7 cellular contexts compared by ENCODE assay signal in the genomic region with DNA sequence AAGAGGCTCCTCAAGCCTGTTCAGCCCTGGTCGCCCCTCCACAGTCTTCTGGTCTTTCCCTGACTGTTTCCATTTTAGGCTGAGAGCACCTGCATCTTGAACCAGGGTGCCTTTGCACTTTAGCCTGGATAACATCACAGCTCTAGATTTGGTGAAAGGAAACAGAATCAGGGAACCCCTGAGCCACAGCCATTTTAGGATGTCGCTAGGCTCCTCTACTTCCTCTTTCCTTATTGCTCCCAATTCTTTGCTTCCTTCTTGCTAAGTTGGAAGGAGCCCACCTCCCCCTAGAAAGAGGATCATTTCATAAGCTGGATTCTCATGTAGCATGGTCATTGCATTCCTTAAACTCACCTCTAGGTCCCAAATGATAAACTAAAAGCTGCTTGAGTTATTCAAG.
"Had no signal": no experiment of that assay in that cellular context is flagged by ENCODE, and none has a peak within 500 bp of the region (broad histone marks: within the 10 kb centered on the region; RNA-seq: fewer than 3 reads in every experiment).

No MANE protein-coding gene starts in this region.

- H3K36me3 ChIP-seq: gastroesophageal sphincter, lower lobe of right lung, right atrium auricular region, tibial nerve, vagina had no signal

- DNase-seq: dorsolateral prefrontal cortex, lower lobe of right lung, occipital lobe had no signal

- H3K27ac ChIP-seq: dorsolateral prefrontal cortex, gastroesophageal sphincter, lower lobe of right lung, right atrium auricular region, tibial nerve, vagina had no signal

- H3K4me3 ChIP-seq: dorsolateral prefrontal cortex, gastroesophageal sphincter, lower lobe of right lung, right atrium auricular region, tibial nerve, vagina had no signal

- H3K4me1 ChIP-seq: gastroesophageal sphincter, right atrium auricular region, tibial nerve had no signal

- H3K9me3 ChIP-seq: gastroesophageal sphincter, lower lobe of right lung, tibial nerve, vagina had no signal

- ATAC-seq: gastroesophageal sphincter had no signal

- H3K27me3 ChIP-seq: dorsolateral prefrontal cortex, gastroesophageal sphincter, right atrium auricular region, tibial nerve, vagina had no signal
